In the genomic region with DNA sequence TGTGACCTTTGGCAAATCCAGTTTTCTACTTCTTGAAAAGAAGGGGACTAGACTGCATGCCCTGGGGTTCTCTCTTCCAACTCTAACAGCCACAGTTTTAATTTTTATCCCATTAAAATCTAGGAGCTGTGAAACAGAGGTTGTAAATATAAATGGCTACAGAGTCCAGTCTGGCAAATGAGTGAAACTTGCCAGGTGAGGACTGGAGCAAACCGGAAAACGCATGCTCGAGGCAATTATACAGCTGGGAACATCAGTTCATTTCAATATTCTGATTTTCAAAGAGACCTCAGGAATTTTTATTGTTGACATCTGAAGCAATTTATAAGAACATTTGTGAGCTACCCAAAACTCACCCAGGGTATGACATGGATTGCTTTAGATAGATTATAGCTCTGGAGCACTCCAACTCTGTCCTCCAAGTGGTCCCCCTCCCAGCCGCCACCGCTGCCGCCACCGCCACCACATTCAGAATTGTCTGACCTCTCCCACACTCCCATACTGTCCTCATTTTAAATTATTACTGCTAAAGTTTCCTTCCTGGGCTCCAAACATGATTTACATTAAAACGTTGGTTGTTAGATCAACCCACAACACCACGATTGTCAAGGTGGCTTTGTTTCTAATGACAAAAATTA, we compare ENCODE assay signal across 15 cellular contexts.
"Had no signal": no experiment of that assay in that cellular context is flagged by ENCODE, and none has a peak within 500 bp of the region (broad histone marks: within the 10 kb centered on the region; RNA-seq: fewer than 3 reads in every experiment).

No MANE protein-coding gene starts in this region.

- DNase-seq: activated CD4-positive, alpha-beta T cell treated with anti-CD3 and anti-CD28 coated beads for 1 hour; activated naive CD4-positive, alpha-beta T cell; glutamatergic neuron; left cardiac atrium; stimulated activated CD4-positive, alpha-beta T cell treated with anti-CD3 and anti-CD28 coated beads, Interleukin-12 subunit alpha, Interleukin-12 subunit beta, amount 100 ng/mL, for 4 hours had no signal

- H3K4me3 Mint-ChIP-seq: activated CD8-positive, alpha-beta memory T cell treated with anti-CD3 and anti-CD28 coated beads, Interleukin-2, amount 10 ng/mL, durations not matched to agents 7 days and 5 days; activated T-cell treated with anti-CD3 and anti-CD28 coated beads, Interleukin-2, amount 50 U/mL, for 4 hours; immature natural killer cell; neural progenitor cell had no signal

- H3K4me1 Mint-ChIP-seq: activated CD8-positive, alpha-beta memory T cell treated with anti-CD3 and anti-CD28 coated beads, Interleukin-2, amount 10 ng/mL, durations not matched to agents 7 days and 5 days; immature natural killer cell had no signal

- H3K27me3 ChIP-seq: ascending aorta, esophagus muscularis mucosa, neural progenitor cell, suprapubic skin, upper lobe of left lung had no signal

- H3K9me3 Mint-ChIP-seq: activated T-cell treated with anti-CD3 and anti-CD28 coated beads, Interleukin-2, amount 50 U/mL, for 4 hours; immature natural killer cell; neural progenitor cell had no signal

- ATAC-seq: stimulated activated naive CD8-positive, alpha-beta T cell treated with anti-CD3 and anti-CD28 coated beads, Interleukin-15, Interleukin-2, amounts not matched to agents 100 U/mL and 50 U/mL, for 24 hours had no signal

- H3K36me3 Mint-ChIP-seq: activated CD8-positive, alpha-beta memory T cell treated with anti-CD3 and anti-CD28 coated beads, Interleukin-2, amount 10 ng/mL, durations not matched to agents 7 days and 5 days; immature natural killer cell; neural progenitor cell had no signal

- H3K36me3 ChIP-seq: ascending aorta, esophagus muscularis mucosa, neural progenitor cell, suprapubic skin, upper lobe of left lung had no signal

- H3K27ac ChIP-seq: ascending aorta, esophagus muscularis mucosa, neural progenitor cell, parathyroid adenoma, suprapubic skin, upper lobe of left lung had no signal

- H3K9ac ChIP-seq: neural progenitor cell, parathyroid adenoma had no signal

- H3K4me1 ChIP-seq: esophagus muscularis mucosa, parathyroid adenoma had no signal

- H3K4me2 ChIP-seq: neural progenitor cell had no signal

- H2AFZ ChIP-seq: neural progenitor cell, parathyroid adenoma had no signal

- H3K9me3 ChIP-seq: ascending aorta, esophagus muscularis mucosa, suprapubic skin, upper lobe of left lung had no signal

- H3K79me2 ChIP-seq: parathyroid adenoma had no signal

- H3K27ac Mint-ChIP-seq: activated CD8-positive, alpha-beta memory T cell treated with anti-CD3 and anti-CD28 coated beads, Interleukin-2, amount 10 ng/mL, durations not matched to agents 7 days and 5 days; immature natural killer cell; neural progenitor cell had no signal

- H3K4me3 ChIP-seq: ascending aorta, esophagus muscularis mucosa, neural progenitor cell, suprapubic skin, upper lobe of left lung had no signal
